In genomic region chr10:26335574-26336093, GRCh38 we compare ENCODE assay signal across 9 cellular contexts.
DNase-seq lines count a peak whose midpoint lies in the region; ATAC-seq and TF ChIP-seq lines count a peak whose summit lies in the region.
"Had no signal": no experiment of that assay in that cellular context is flagged by ENCODE, and none has a peak within 500 bp of the region (broad histone marks: within the 10 kb centered on the region; RNA-seq: fewer than 3 reads in every experiment).

No MANE protein-coding gene starts in this region.

- H4K20me1 ChIP-seq in PC-9 (ENCODE audit: insufficient read depth), result no peaks in the 10 kb centered on the region

- H3F3A ChIP-seq in PC-9 (ENCODE audit: insufficient read depth, low read depth), result no peaks in the 10 kb centered on the region

- CTCF ChIA-PET in PC-9 (lab: Charles Lee), result no interaction called here

- TF ChIP-seq CTCF in upper lobe of right lung (IDR thresholded peaks at IDR 0.05) (no peak), PC-9 (conservative IDR thresholded peaks at IDR 0.05) (no peak)

- no peak for DNase-seq in stimulated activated naive CD8-positive, alpha-beta T cell treated with anti-CD3 and anti-CD28 coated beads, Interleukin-15, Interleukin-2, amounts not matched to agents 100 U/mL and 50 U/mL, for 24 hours
- no peak for DNase-seq in activated naive CD4-positive, alpha-beta T cell treated with anti-CD3 and anti-CD28 coated beads, Interleukin-2, amount 50 U/mL, for 72 hours (ENCODE audit: low spot score in 2 of 2)
- no peak for DNase-seq in upper lobe of right lung
- no peak for DNase-seq in NCI-H2227 (lab: John Stamatoyannopoulos, UW; ENCODE audit: unreplicated experiment)
- no peak for DNase-seq in NCI-H2196 (lab: John Stamatoyannopoulos, UW; ENCODE audit: unreplicated experiment)
- DNase-seq in PC-9, result no peak

- no peak for ATAC-seq in stimulated activated naive CD8-positive, alpha-beta T cell treated with anti-CD3 and anti-CD28 coated beads, Interleukin-15, Interleukin-2, amounts not matched to agents 100 U/mL and 50 U/mL, for 24 hours
- ATAC-seq in HG03039 (IDR thresholded peaks at IDR 0.05; ENCODE audit: unreplicated experiment), result peak; percentile 47
- peak; percentile 64 to 70 for ATAC-seq in activated naive CD4-positive, alpha-beta T cell treated with anti-CD3 and anti-CD28 coated beads, Interleukin-2, amount 50 U/mL, for 72 hours
- peak; percentile 7 for ATAC-seq in upper lobe of right lung

- peaks cover 9% of the 10 kb centered on the region for H3K4me1 Mint-ChIP-seq in stimulated activated naive CD8-positive, alpha-beta T cell treated with anti-CD3 and anti-CD28 coated beads, Interleukin-15, Interleukin-2, amounts not matched to agents 100 ng/mL and 50 ng/mL, for 24 hours (ENCODE audit: low read depth)

- H3K9me3 Mint-ChIP-seq in stimulated activated naive CD8-positive, alpha-beta T cell treated with anti-CD3 and anti-CD28 coated beads, Interleukin-15, Interleukin-2, amounts not matched to agents 100 ng/mL and 50 ng/mL, for 24 hours, result peaks cover 6% of the 10 kb centered on the region
- H3K9me3 Mint-ChIP-seq in activated naive CD4-positive, alpha-beta T cell treated with anti-CD3 and anti-CD28 coated beads, Interleukin-2, amount 50 U/mL, for 72 hours, result no peaks in the 10 kb centered on the region

- H3K36me3 ChIP-seq in upper lobe of right lung (no peaks in the 10 kb centered on the region), PC-9 (ENCODE audit: low read depth) (no peaks in the 10 kb centered on the region)

- H3K27me3 ChIP-seq in upper lobe of right lung (no peaks in the 10 kb centered on the region), PC-9 (ENCODE audit: insufficient read depth, low read depth) (0 out of 2 replicates have a peak, but pooled peaks cover 2% of the 10 kb centered on the region)

- no TSS peak for BruUV-seq in PC-9 (replicated peaks; lab: Mats Ljungman, UMichigan)

- H3K4me3 ChIP-seq in upper lobe of right lung (peak overlapping the region; percentile 41), PC-9 (no peak overlapping the region)

- no peaks in the 10 kb centered on the region for H3K27me3 Mint-ChIP-seq in stimulated activated naive CD8-positive, alpha-beta T cell treated with anti-CD3 and anti-CD28 coated beads, Interleukin-15, Interleukin-2, amounts not matched to agents 100 ng/mL and 50 ng/mL, for 24 hours

- no peaks in the 10 kb centered on the region for H3K79me2 ChIP-seq in PC-9 (ENCODE audit: low read depth)

- H3K9me2 ChIP-seq in PC-9 (ENCODE audit: insufficient read depth), result no peaks in the 10 kb centered on the region

- intact Hi-C loops in upper lobe of right lung (cut with DNase I) (no loop called here), PC-9 (cut with micrococcal nuclease; ENCODE audit: unreplicated experiment) (loop anchor here (1.0 to 2.0 kb wide), 2 partner anchors 222 to 547 kb away; no protein-coding TSS in a partner anchor)

- H3K27ac Mint-ChIP-seq in stimulated activated naive CD8-positive, alpha-beta T cell treated with anti-CD3 and anti-CD28 coated beads, Interleukin-15, Interleukin-2, amounts not matched to agents 100 ng/mL and 50 ng/mL, for 24 hours, result peak overlapping the region; percentile 16
- H3K27ac Mint-ChIP-seq in activated naive CD4-positive, alpha-beta T cell treated with anti-CD3 and anti-CD28 coated beads, Interleukin-2, amount 50 U/mL, for 72 hours, result peak overlapping the region; percentile 70 to 95

- H3K36me3 Mint-ChIP-seq in stimulated activated naive CD8-positive, alpha-beta T cell treated with anti-CD3 and anti-CD28 coated beads, Interleukin-15, Interleukin-2, amounts not matched to agents 100 ng/mL and 50 ng/mL, for 24 hours (ENCODE audit: low read depth), result no peaks in the 10 kb centered on the region
- no peaks in the 10 kb centered on the region for H3K36me3 Mint-ChIP-seq in activated naive CD4-positive, alpha-beta T cell treated with anti-CD3 and anti-CD28 coated beads, Interleukin-2, amount 50 U/mL, for 72 hours

- H3K27ac ChIP-seq in upper lobe of right lung (no peak overlapping the region), PC-9 (no peak overlapping the region)
- H3K27ac ChIP-seq: VCaP had no signal

- POLR2A ChIA-PET in PC-9 (lab: Charles Lee; ENCODE audit: unreplicated experiment), result no interaction called here

- no peak overlapping the region for H3K4me2 ChIP-seq in PC-9

- H3K4me3 Mint-ChIP-seq in stimulated activated naive CD8-positive, alpha-beta T cell treated with anti-CD3 and anti-CD28 coated beads, Interleukin-15, Interleukin-2, amounts not matched to agents 100 ng/mL and 50 ng/mL, for 24 hours, result peak overlapping the region; percentile 80

- H3K4me1 ChIP-seq in upper lobe of right lung, result peaks cover 4% of the 10 kb centered on the region
- H3K4me1 ChIP-seq in PC-9 (replicated peaks; ENCODE audit: insufficient read depth), result no peaks in the 10 kb centered on the region

- H3K9me3 ChIP-seq in upper lobe of right lung (no peaks in the 10 kb centered on the region), PC-9 (ENCODE audit: insufficient read depth, low read depth) (no peaks in the 10 kb centered on the region)

- H2AFZ ChIP-seq in PC-9, result no peak overlapping the region
